Comparison of ENCODE assay signal across 18 cellular contexts in the genomic region with DNA sequence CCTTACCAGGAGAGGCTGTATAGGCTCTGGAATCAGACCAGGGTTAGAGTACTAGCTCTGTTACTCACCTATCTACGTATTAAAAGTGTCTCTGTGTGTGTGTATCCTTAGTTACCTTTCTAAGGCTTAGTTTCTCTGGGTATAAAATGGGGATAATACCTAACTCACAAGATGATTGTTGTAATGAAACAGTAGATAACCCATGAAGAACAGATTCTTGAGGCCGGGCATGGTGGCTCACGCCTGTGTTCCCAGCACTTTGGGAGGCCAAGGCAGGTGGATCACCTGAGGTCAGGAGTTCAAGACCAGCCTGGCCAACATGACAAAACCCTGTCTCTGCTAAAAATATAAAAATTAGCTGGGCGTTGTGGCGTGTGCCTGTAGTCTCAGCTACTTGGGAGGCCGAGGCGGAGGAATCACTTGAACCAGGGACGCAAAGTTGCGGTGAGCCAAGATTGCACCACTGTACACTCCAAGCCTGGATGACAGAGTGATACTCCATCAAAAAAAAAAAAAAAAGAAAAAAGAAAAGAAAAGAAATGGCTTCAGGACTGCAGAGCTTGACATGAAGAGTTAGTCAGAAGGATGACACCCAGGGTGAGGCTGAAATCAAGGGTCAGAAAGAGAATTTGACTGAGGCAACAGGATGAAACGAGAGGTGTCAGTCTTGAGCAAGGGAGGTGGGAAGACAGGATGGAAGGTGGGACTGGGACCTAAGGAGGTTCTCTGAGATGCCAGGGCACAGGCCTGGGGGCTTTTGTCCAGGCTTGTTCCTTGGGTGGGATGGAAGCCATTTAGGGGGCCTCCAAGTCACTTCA.
"Had no signal": no experiment of that assay in that cellular context is flagged by ENCODE, and none has a peak within 500 bp of the region (broad histone marks: within the 10 kb centered on the region; RNA-seq: fewer than 3 reads in every experiment).

No MANE protein-coding gene starts in this region.

- H3K4me3 Mint-ChIP-seq: activated B cell treated with CpG ODN at 0.5 μM for 24 hours; activated CD4-positive, alpha-beta memory T cell treated with anti-CD3 and anti-CD28 coated beads for 36 hours; activated naive CD8-positive, alpha-beta T cell treated with anti-CD3 and anti-CD28 coated beads for 36 hours; effector memory CD8-positive, alpha-beta T cell; stimulated activated naive B cell treated with anti-CD40 and anti-IgM and Interleukin-4, amounts not matched to agents 10 μg/mL and 1 μg/mL and 100 μg/mL, for 72 hours; T-helper 2 cell treated with Interferon-gamma antibody and Interleukin-4, amounts not matched to agents 5 μg/mL and 100 μg/mL, for 36 hours had no signal

- H3K36me3 ChIP-seq: lower lobe of right lung, thyroid gland had no signal

- H3K9me3 ChIP-seq: body of pancreas, lower lobe of right lung, thyroid gland had no signal

- DNase-seq: activated B cell treated with CpG ODN at 0.5 μM for 24 hours; activated CD4-positive, alpha-beta memory T cell treated with anti-CD3 and anti-CD28 coated beads for 36 hours; activated CD4-positive, alpha-beta T cell treated with anti-CD3 and anti-CD28 coated beads for 4 hours; activated naive CD8-positive, alpha-beta T cell treated with anti-CD3 and anti-CD28 coated beads for 36 hours; activated T-cell treated with anti-CD3 and anti-CD28 coated beads for 4 hours; amygdala; effector memory CD8-positive, alpha-beta T cell; midbrain; occipital lobe; posterior cingulate gyrus; retina; stimulated activated naive B cell treated with anti-CD40 and anti-IgM and Interleukin-4, amounts not matched to agents 10 μg/mL and 1 μg/mL and 100 μg/mL, for 72 hours had no signal

- H3K9me3 Mint-ChIP-seq: activated B cell treated with CpG ODN at 0.5 μM for 24 hours; activated CD4-positive, alpha-beta memory T cell treated with anti-CD3 and anti-CD28 coated beads for 36 hours; activated naive CD8-positive, alpha-beta T cell treated with anti-CD3 and anti-CD28 coated beads for 36 hours; effector memory CD8-positive, alpha-beta T cell; stimulated activated naive B cell treated with anti-CD40 and anti-IgM and Interleukin-4, amounts not matched to agents 10 μg/mL and 1 μg/mL and 100 μg/mL, for 72 hours; T-helper 2 cell treated with Interferon-gamma antibody and Interleukin-4, amounts not matched to agents 5 μg/mL and 100 μg/mL, for 36 hours had no signal

- H3K4me3 ChIP-seq: body of pancreas, lower lobe of right lung, thyroid gland had no signal

- H3K27me3 Mint-ChIP-seq: activated B cell treated with CpG ODN at 0.5 μM for 24 hours; activated CD4-positive, alpha-beta memory T cell treated with anti-CD3 and anti-CD28 coated beads for 36 hours; activated naive CD8-positive, alpha-beta T cell treated with anti-CD3 and anti-CD28 coated beads for 36 hours; effector memory CD8-positive, alpha-beta T cell; stimulated activated naive B cell treated with anti-CD40 and anti-IgM and Interleukin-4, amounts not matched to agents 10 μg/mL and 1 μg/mL and 100 μg/mL, for 72 hours had no signal

- H3K4me1 ChIP-seq: body of pancreas, lower lobe of right lung had no signal

- H3K27me3 ChIP-seq: body of pancreas, thyroid gland had no signal

- H3K36me3 Mint-ChIP-seq: activated CD4-positive, alpha-beta memory T cell treated with anti-CD3 and anti-CD28 coated beads for 36 hours; activated naive CD8-positive, alpha-beta T cell treated with anti-CD3 and anti-CD28 coated beads for 36 hours; stimulated activated naive B cell treated with anti-CD40 and anti-IgM and Interleukin-4, amounts not matched to agents 10 μg/mL and 1 μg/mL and 100 μg/mL, for 72 hours had no signal

- H3K4me1 Mint-ChIP-seq: activated B cell treated with CpG ODN at 0.5 μM for 24 hours; activated naive CD8-positive, alpha-beta T cell treated with anti-CD3 and anti-CD28 coated beads for 36 hours; stimulated activated naive B cell treated with anti-CD40 and anti-IgM and Interleukin-4, amounts not matched to agents 10 μg/mL and 1 μg/mL and 100 μg/mL, for 72 hours had no signal

- FAIRE-seq: urothelium cell line had no signal

- H3K27ac ChIP-seq: body of pancreas, lower lobe of right lung, thyroid gland had no signal

- H3K27ac Mint-ChIP-seq: activated B cell treated with CpG ODN at 0.5 μM for 24 hours; activated CD4-positive, alpha-beta memory T cell treated with anti-CD3 and anti-CD28 coated beads for 36 hours; activated naive CD8-positive, alpha-beta T cell treated with anti-CD3 and anti-CD28 coated beads for 36 hours; effector memory CD8-positive, alpha-beta T cell; stimulated activated naive B cell treated with anti-CD40 and anti-IgM and Interleukin-4, amounts not matched to agents 10 μg/mL and 1 μg/mL and 100 μg/mL, for 72 hours; T-helper 2 cell treated with Interferon-gamma antibody and Interleukin-4, amounts not matched to agents 5 μg/mL and 100 μg/mL, for 36 hours had no signal

- ATAC-seq: body of pancreas; effector memory CD8-positive, alpha-beta T cell; esophagus mucosa; stimulated activated naive B cell treated with anti-CD40 and anti-IgM and Interleukin-4, amounts not matched to agents 10 μg/mL and 1 μg/mL and 100 μg/mL, for 72 hours had no signal
